18 cellular contexts compared by ENCODE assay signal in genomic region chr2:229674830-229675530, GRCh38. TPM values are rescaled to one million over a fixed set of nuclear protein-coding genes. Genes with fewer than 3 reads are reported as not detected.
"Had no signal": no experiment of that assay in that cellular context is flagged by ENCODE, and none has a peak within 500 bp of the region (broad histone marks: within the 10 kb centered on the region; RNA-seq: fewer than 3 reads in every experiment).

No MANE protein-coding gene starts in this region.

- H3K27ac Mint-ChIP-seq: activated CD4-positive, alpha-beta memory T cell treated with anti-CD3 and anti-CD28 coated beads for 36 hours; activated CD4-positive, alpha-beta T cell treated with anti-CD3 and anti-CD28 coated beads, Interleukin-2, amount 10 ng/mL, durations not matched to agents 7 days and 5 days; activated naive CD4-positive, alpha-beta T cell treated with anti-CD3 and anti-CD28 coated beads for 36 hours; activated naive CD8-positive, alpha-beta T cell; activated T-helper 17 cell treated with anti-CD3 and anti-CD28 coated beads, Interleukin-2, amount 50 U/mL, for 72 hours; T-helper 17 cell had no signal

- H3K4me3 Mint-ChIP-seq: activated CD4-positive, alpha-beta memory T cell treated with anti-CD3 and anti-CD28 coated beads for 36 hours; activated CD4-positive, alpha-beta T cell treated with anti-CD3 and anti-CD28 coated beads, Interleukin-2, amount 10 ng/mL, durations not matched to agents 7 days and 5 days; activated naive CD4-positive, alpha-beta T cell treated with anti-CD3 and anti-CD28 coated beads for 36 hours; activated naive CD8-positive, alpha-beta T cell; activated T-helper 17 cell treated with anti-CD3 and anti-CD28 coated beads, Interleukin-2, amount 50 U/mL, for 72 hours; T-helper 17 cell had no signal

- H3K9me3 Mint-ChIP-seq: activated CD4-positive, alpha-beta memory T cell treated with anti-CD3 and anti-CD28 coated beads for 36 hours; activated CD4-positive, alpha-beta T cell treated with anti-CD3 and anti-CD28 coated beads, Interleukin-2, amount 10 ng/mL, durations not matched to agents 7 days and 5 days; activated naive CD4-positive, alpha-beta T cell treated with anti-CD3 and anti-CD28 coated beads for 36 hours; activated T-helper 17 cell treated with anti-CD3 and anti-CD28 coated beads, Interleukin-2, amount 50 U/mL, for 72 hours had no signal

- H3K4me3 ChIP-seq: K562 had no signal

- H3K36me3 Mint-ChIP-seq: activated CD4-positive, alpha-beta memory T cell treated with anti-CD3 and anti-CD28 coated beads for 36 hours; activated naive CD8-positive, alpha-beta T cell had no signal

- ATAC-seq: activated T-helper 17 cell treated with anti-CD3 and anti-CD28 coated beads, Interleukin-2, amount 50 U/mL, for 72 hours; K562; T-helper 17 cell had no signal

- H3K4me1 Mint-ChIP-seq: activated CD4-positive, alpha-beta T cell treated with anti-CD3 and anti-CD28 coated beads, Interleukin-2, amount 10 ng/mL, durations not matched to agents 7 days and 5 days; activated T-helper 17 cell treated with anti-CD3 and anti-CD28 coated beads, Interleukin-2, amount 50 U/mL, for 72 hours; T-helper 17 cell had no signal

- DNase-seq: activated CD4-positive, alpha-beta memory T cell treated with anti-CD3 and anti-CD28 coated beads for 36 hours; activated CD4-positive, alpha-beta T cell treated with anti-CD3 and anti-CD28 coated beads, Interleukin-2, amount 10 ng/mL, durations not matched to agents 7 days and 5 days; activated CD4-positive, CD25-positive, alpha-beta regulatory T cell; activated gamma-delta T cell; activated naive CD4-positive, alpha-beta T cell treated with anti-CD3 and anti-CD28 coated beads for 36 hours; activated T-cell treated with anti-CD3 and anti-CD28 coated beads for 4 hours; activated T-cell treated with anti-CD3 and anti-CD28 coated beads, Interleukin-2, amount 50 U/mL, for 48 hours; caudate nucleus; Karpas-422; MV-4-11; NCI-H1417 treated with DMSO at 0.1 percent for 48 hours; NCI-H1694; SHP77 treated with DMSO at 0.1 percent for 48 hours; T-helper 17 cell had no signal

RNA-seq across cellular contexts. Expression of gene DNER, which starts 39.4 kb away (rescaled TPM):
- total RNA-seq: activated CD4-positive, alpha-beta memory T cell treated with anti-CD3 and anti-CD28 coated beads for 36 hours; activated CD4-positive, alpha-beta T cell treated with anti-CD3 and anti-CD28 coated beads, Interleukin-2, amount 10 ng/mL, durations not matched to agents 7 days and 5 days; activated CD8-positive, alpha-beta memory T cell treated with anti-CD3 and anti-CD28 coated beads for 36 hours; activated naive CD4-positive, alpha-beta T cell treated with anti-CD3 and anti-CD28 coated beads for 36 hours; activated T-helper 17 cell treated with anti-CD3 and anti-CD28 coated beads, Interleukin-2, amount 50 U/mL, for 72 hours; K562 had no signal
